ENCODE assay signal across 8 cellular contexts in genomic region chr6:32984639-32985389, GRCh38. TPM values are rescaled to one million over a fixed set of nuclear protein-coding genes. Genes with fewer than 3 reads are reported as not detected.
DNase-seq lines count a peak whose midpoint lies in the region; ATAC-seq, FAIRE-seq and TF ChIP-seq lines count a peak whose summit lies in the region.

No MANE protein-coding gene starts in this region.

- no peak overlapping the region for H3K4me3 ChIP-seq in IMR-90 (ENCODE audit: insufficient read depth, low read depth, low read length)
- no peak overlapping the region for H3K4me3 ChIP-seq in H1 (ENCODE audit: extremely low read depth in 1 of 4, insufficient read depth in 2 of 4, low read depth in 3 of 4, low read length in 4 of 4)

- CTCF ChIA-PET in IMR-90 (lab: Yijun Ruan, JAX) = interaction anchor here (0.6 to 3.4 kb wide), 28 partner anchors 9 to 164 kb away, joined by 3 to 29 read pairs (median 4); partner anchors contain the start of gene HLA-DMA
- CTCF ChIA-PET in H1 (lab: Charles Lee; ENCODE audit: partially characterized antibody) = interaction anchor here (0.5 to 6.6 kb wide), 52 partner anchors 9 to 1863 kb away, joined by 3 to 110 read pairs (median 4); partner anchors contain the start of genes BRD2, HLA-DMA and HLA-DPA1

- peaks cover 0 to 3% of the 10 kb centered on the region in 2 experiments; a peak in 1 of 4 replicates for H3K79me2 ChIP-seq in H1 (ENCODE audit: control insufficient read depth in 1 of 2, insufficient read depth in 2 of 2, low read length in 2 of 2)

- H4K20me1 ChIP-seq in IMR-90 (ENCODE audit: insufficient read depth, low read length) = peaks cover 48% of the 10 kb centered on the region
- H4K20me1 ChIP-seq in H1 (replicated peaks in 1 of 2; ENCODE audit: control insufficient read depth in 1 of 2, insufficient read depth in 2 of 2, low read length in 2 of 2) = peaks cover 5 to 13% of the 10 kb centered on the region in 2 experiments

- no peak for TF ChIP-seq EP300 in H1 (IDR thresholded peaks at IDR 0.05; ENCODE audit: borderline replicate concordance in 1 of 2, low read depth in 2 of 2, low read length in 2 of 2)

- H3K18ac ChIP-seq in IMR-90 (ENCODE audit: low read depth, low read length) (no peak overlapping the region), H1 (ENCODE audit: extremely low read depth, low read length) (no peak overlapping the region)

- H3K9me1 ChIP-seq in IMR-90 (ENCODE audit: insufficient read depth, low read length) = peaks cover 5% of the 10 kb centered on the region; the same call in 1 of the 2 replicates

- H3K4me1 ChIP-seq in IMR-90 (ENCODE audit: control insufficient read depth, insufficient read depth, low read length) (no peaks in the 10 kb centered on the region), H1 (replicated peaks in 1 of 4; ENCODE audit: control insufficient read depth in 3 of 4, insufficient read depth in 4 of 4, low read length in 3 of 4) (peaks cover 0 to 6% (median 2%) of the 10 kb centered on the region in 4 experiments; a peak in 4 of 7 replicates)

- DNase-seq in IMR-90 = peak; percentile 79
- peak; percentile 86 for DNase-seq in NOMO-1 treated with DMSO at 0.1 percent for 48 hours (lab: John Stamatoyannopoulos, UW; ENCODE audit: unreplicated experiment)
- peak; percentile 95 for DNase-seq in activated CD8-positive, alpha-beta memory T cell treated with anti-CD3 and anti-CD28 coated beads for 24 hours
- DNase-seq in H1 (ENCODE audit: low read depth in 1 of 2, low spot score in 2 of 2) = peak; percentile 60 to 92
- DNase-seq in middle frontal gyrus (ENCODE audit: extremely low spot score, low spot score) = peak; percentile 67
- peak; percentile 96 for DNase-seq in stimulated activated CD8-positive, alpha-beta memory T cell treated with anti-CD3 and anti-CD28 coated beads, Interleukin-4, amount 100 ng/mL, for 48 hours

- intact Hi-C loops in IMR-90 (cut with micrococcal nuclease) = loop anchor here (1.0 kb wide), 3 partner anchors 32 to 100 kb away; partner anchors contain the start of gene HLA-DMA

- H2BK12ac ChIP-seq in H1 (ENCODE audit: low read depth, low read length) = no peak overlapping the region

- H2BK120ac ChIP-seq in IMR-90 (ENCODE audit: low read depth, low read length) (no peak overlapping the region), H1 (replicated peaks; ENCODE audit: low read depth, low read length) (no peak overlapping the region)

- BruUV-seq in IMR-90 (replicated peaks; lab: Mats Ljungman, UMichigan) = no TSS peak

- 50% methylated on average over 2 of the region's 9 CpGs; no CpG with 5 or more reads in 1 of the 2 experiments for WGBS in IMR-90 (ENCODE audit: extremely low coverage in 2 of 2, insufficient read length in 1 of 2), 2 experiments
- 18% methylated on average over 9 of the region's 9 CpGs; no CpG with 5 or more reads in 1 of the 2 experiments for WGBS in H1 (ENCODE audit: extremely low coverage in 1 of 2, insufficient coverage in 1 of 2, insufficient read length in 1 of 2, insufficient replicate concordance in 2 of 2, low coverage in 1 of 2, low lambda C conversion rate in 2 of 2, missing lambda C conversion rate in 1 of 2), 2 experiments

- peaks cover 11% of the 10 kb centered on the region for H3K27me3 ChIP-seq in IMR-90 (ENCODE audit: control insufficient read depth, insufficient read depth, low read length)
- H3K27me3 ChIP-seq in H1 (replicated peaks in 1 of 4; ENCODE audit: control insufficient read depth in 3 of 4, extremely low read depth in 1 of 4, insufficient read depth in 3 of 4, low read length in 3 of 4) = no peaks in the 10 kb centered on the region

- ATAC-seq in IMR-90 (ENCODE audit: low read depth) (peak; percentile 75), HG03159 (IDR thresholded peaks at IDR 0.05; ENCODE audit: unreplicated experiment) (no peak)

- in situ Hi-C loops in IMR-90 (cut with MboI; ENCODE audit: low sequenced_read_pairs) = no loop called here

- H4K91ac ChIP-seq in IMR-90 (ENCODE audit: insufficient read depth, low read depth, low read length) (no peak overlapping the region), H1 (replicated peaks; ENCODE audit: insufficient read length, low read length) (no peak overlapping the region)

- peak overlapping the region; percentile 37 for H2AK9ac ChIP-seq in IMR-90 (replicated peaks; ENCODE audit: low read depth, low read length, poor library complexity)

- peaks cover 8 to 16% of the 10 kb centered on the region in 2 experiments for H3K79me1 ChIP-seq in IMR-90 (ENCODE audit: low read depth in 1 of 2, low read length in 2 of 2)
- no peaks in the 10 kb centered on the region for H3K79me1 ChIP-seq in H1 (ENCODE audit: low read depth, low read length)

- H2AFZ ChIP-seq in IMR-90 (replicated peaks; ENCODE audit: low read length, poor library complexity) (no peak overlapping the region), H1 (ENCODE audit: low read length) (no peak overlapping the region)

- H2BK20ac ChIP-seq in IMR-90 (ENCODE audit: low read depth, low read length) (no peak overlapping the region), H1 (ENCODE audit: low read length) (no peak overlapping the region)

- no peak overlapping the region for H3K27ac ChIP-seq in IMR-90 (ENCODE audit: insufficient read depth, low read length)
- no peak overlapping the region for H3K27ac ChIP-seq in H1 (ENCODE audit: low read depth, low read length)

- dilution Hi-C loops in IMR-90 (cut with HindIII; ENCODE audit: low sequenced_read_pairs, unreplicated experiment) = no loop called here

- H3K9ac ChIP-seq in IMR-90 (ENCODE audit: low read depth, low read length) (no peak overlapping the region), H1 (replicated peaks in 1 of 4; ENCODE audit: extremely low read depth in 1 of 4, low read depth in 3 of 4, low read length in 3 of 4) (no peak overlapping the region)

- H3K23ac ChIP-seq in IMR-90 (ENCODE audit: low read depth, low read length) (0 out of 2 replicates have a peak overlapping the region, but pooled peaks have one; percentile 4), H1 (ENCODE audit: insufficient read length) (no peak overlapping the region)

- POLR2A ChIA-PET in IMR-90 (lab: Charles Lee; ENCODE audit: unreplicated experiment) = interaction anchor here (0.6 to 2.8 kb wide), 6 partner anchors 10 to 100 kb away, joined by 3 to 27 read pairs (median 4); no protein-coding TSS in a partner anchor
- POLR2A ChIA-PET in H1 (lab: Charles Lee; ENCODE audit: partially characterized antibody) = interaction anchor here (0.8 to 28.8 kb wide), 12 partner anchors 15 to 1207 kb away, joined by 3 to 1158 read pairs (median 4); partner anchors contain the start of genes B3GALT4, BRD2, HLA-DMA and VWA7

- no peak overlapping the region for H2BK15ac ChIP-seq in IMR-90 (ENCODE audit: low read depth, low read length)
- no peak overlapping the region for H2BK15ac ChIP-seq in H1 (ENCODE audit: low read length)

- H4K8ac ChIP-seq in IMR-90 (ENCODE audit: low read depth in 2 of 2, low read length in 2 of 2) = no peak overlapping the region
- H4K8ac ChIP-seq in H1 (ENCODE audit: extremely low read depth, insufficient read depth, low read length) = no peak overlapping the region

- TF ChIP-seq CTCF in GM12873 (IDR thresholded peaks at IDR 0.05; ENCODE audit: insufficient read depth, low read depth, low read length, missing control alignments) = peak; percentile 94
- TF ChIP-seq CTCF in IMR-90 (conservative IDR thresholded peaks at IDR 0.05; ENCODE audit: low read depth, low read length) = peak; percentile 93
- peak; percentile 83 to 94 (median 90) for TF ChIP-seq CTCF in H1 (IDR thresholded peaks at IDR 0.05; ENCODE audit: control extremely low read depth in 1 of 3, insufficient read depth in 1 of 3, low read depth in 1 of 3, low read length in 3 of 3)

- H3K23me2 ChIP-seq in H1 (ENCODE audit: low read depth, low read length) = no peaks in the 10 kb centered on the region

- no peak overlapping the region for H3K4ac ChIP-seq in IMR-90 (ENCODE audit: low read depth, low read length)
- no peak overlapping the region for H3K4ac ChIP-seq in H1 (replicated peaks; ENCODE audit: insufficient read length, low read depth, low read length)

- H3K4me2 ChIP-seq in IMR-90 (ENCODE audit: low read depth, low read length) (no peak overlapping the region), H1 (ENCODE audit: insufficient read depth in 1 of 2, low read depth in 2 of 2, low read length in 2 of 2) (no peak overlapping the region)

- H2BK5ac ChIP-seq in IMR-90 (ENCODE audit: low read depth, low read length, poor library complexity, severe bottlenecking) (no peak overlapping the region), H1 (ENCODE audit: low read depth, low read length) (no peak overlapping the region)

- H3K56ac ChIP-seq in IMR-90 (ENCODE audit: extremely low read depth, insufficient read depth, low read length) (no peak overlapping the region), H1 (replicated peaks; ENCODE audit: insufficient read length, low read depth, low read length) (no peak overlapping the region)

- H4K5ac ChIP-seq in IMR-90 (ENCODE audit: low read depth, low read length) = no peak overlapping the region
- H4K5ac ChIP-seq in H1 (ENCODE audit: insufficient read length, low read depth, low read length) = no peak overlapping the region

- H2AK5ac ChIP-seq in IMR-90 (ENCODE audit: low read depth, low read length) (no peak overlapping the region), H1 (ENCODE audit: low read depth, low read length) (no peak overlapping the region)

- no peaks in the 10 kb centered on the region for H3K9me3 ChIP-seq in IMR-90 (ENCODE audit: control insufficient read depth, insufficient read depth, low read length)
- H3K9me3 ChIP-seq in H1 (ENCODE audit: insufficient read depth in 2 of 2, low read depth in 1 of 2, low read length in 1 of 2) = no peaks in the 10 kb centered on the region

- no peak for TF ChIP-seq POLR2A in IMR-90 (IDR thresholded peaks at IDR 0.05; ENCODE audit: low read depth, low read length)
- no peak; a peak in 1 of 3 replicates for TF ChIP-seq POLR2A in H1 (IDR thresholded peaks at IDR 0.05; ENCODE audit: control extremely low read depth in 1 of 2, low read depth in 2 of 2, low read length in 2 of 2)

- H3K36me3 ChIP-seq in IMR-90 (ENCODE audit: control insufficient read depth, insufficient read depth, low read length) (peaks cover 19% of the 10 kb centered on the region), H1 (ENCODE audit: control insufficient read depth in 2 of 4, insufficient read depth in 4 of 4, low read length in 3 of 4) (peaks cover 10 to 24% (median 17%) of the 10 kb centered on the region in 4 experiments)

- TF ChIP-seq RAD21 in IMR-90 (IDR thresholded peaks at IDR 0.05; ENCODE audit: low read length) (peak; percentile 97), H1 (IDR thresholded peaks at IDR 0.05 in 1 of 2, conservative IDR thresholded peaks at IDR 0.05 in 1 of 2; ENCODE audit: low read depth in 2 of 2, low read length in 2 of 2) (peak; percentile 90 to 94)

- FAIRE-seq in H1 (lab: Jason Lieb, UNC) = peak; percentile 92

- no peak overlapping the region for H3K14ac ChIP-seq in IMR-90 (replicated peaks; ENCODE audit: low read depth, low read length)
- H3K14ac ChIP-seq in H1 (ENCODE audit: insufficient read length) = no peak overlapping the region

RNA-seq across cellular contexts. Expression of gene BRD2, which starts 16.4 kb away (rescaled TPM):
- 75.8 and 99.5 TPM in 2 replicates for total RNA-seq in IMR-90 (2012; rRNA removed)
- polyA plus RNA-seq in IMR-90 (2012; rRNA removed) = 140 and 144 TPM in 2 replicates
- 50.6 and 64.6 TPM in 2 replicates for polyA plus RNA-seq in IMR-90 (2012; cell fraction: cytosol; rRNA removed)
- 171 and 486 TPM in 2 replicates for polyA plus RNA-seq in IMR-90 (2012; cell fraction: nucleus; rRNA removed; ENCODE audit: low replicate concordance)
- total RNA-seq in H1 (2021; fragmentation: NEBNext Ultra II Directional; extraction: Animal tissue kit (Norgen Biotek cat#: 25700)) = 179 and 185 TPM in 2 replicates
- polyA plus RNA-seq in H1 (2011; rRNA removed) = 101 and 132 TPM in 2 replicates
- polyA plus RNA-seq in H1 (2011; cell fraction: cytosol; rRNA removed) = 118 TPM
- 277 TPM for polyA plus RNA-seq in H1 (2011; cell fraction: nucleus; rRNA removed)
- polyA plus RNA-seq in H1 (2012, experiment 1 of 2) = 160 to 229 TPM (median 169 TPM) in 4 replicates
- polyA plus RNA-seq in H1 (2012, experiment 2 of 2) = 108 TPM
- 146 TPM for polyA plus RNA-seq in H1 (2013, experiment 1 of 2)
- polyA plus RNA-seq in H1 (2013, experiment 2 of 2) = 135 TPM
- 120 and 132 TPM in 2 replicates for polyA minus RNA-seq in H1 (2011; rRNA and poly(A)+ RNA removed)
- 85.9 TPM for polyA minus RNA-seq in H1 (2011; cell fraction: cytosol; rRNA and poly(A)+ RNA removed)
- polyA minus RNA-seq in H1 (2011; cell fraction: nucleus; rRNA and poly(A)+ RNA removed) = 174 TPM

RNA-seq across cellular contexts. Expression of gene HLA-DOA, which starts 24.6 kb away (rescaled TPM):
- total RNA-seq in IMR-90 (2012; rRNA removed) = not detected in 2 replicates
- not detected in 2 replicates for polyA plus RNA-seq in IMR-90 (2012; rRNA removed)
- polyA plus RNA-seq in IMR-90 (2012; cell fraction: cytosol; rRNA removed) = not detected in 2 replicates
- polyA plus RNA-seq in IMR-90 (2012; cell fraction: nucleus; rRNA removed; ENCODE audit: low replicate concordance) = not detected in 2 replicates
- total RNA-seq in H1 (2021; fragmentation: NEBNext Ultra II Directional; extraction: Animal tissue kit (Norgen Biotek cat#: 25700)) = 23.7 TPM in 2 replicates
- polyA plus RNA-seq in H1 (2011; rRNA removed) = 89.0 and 120 TPM in 2 replicates
- 55.7 TPM for polyA plus RNA-seq in H1 (2011; cell fraction: cytosol; rRNA removed)
- 127 TPM for polyA plus RNA-seq in H1 (2011; cell fraction: nucleus; rRNA removed)
- 30.8 to 37.5 TPM (median 34.1 TPM) in 4 replicates for polyA plus RNA-seq in H1 (2012, experiment 1 of 2)
- 56.4 TPM for polyA plus RNA-seq in H1 (2012, experiment 2 of 2)
- 32.5 TPM for polyA plus RNA-seq in H1 (2013, experiment 1 of 2)
- polyA plus RNA-seq in H1 (2013, experiment 2 of 2) = 36.8 TPM
- 73.5 and 94.6 TPM in 2 replicates for polyA minus RNA-seq in H1 (2011; rRNA and poly(A)+ RNA removed)
- polyA minus RNA-seq in H1 (2011; cell fraction: cytosol; rRNA and poly(A)+ RNA removed) = 28.8 TPM
- 40.2 TPM for polyA minus RNA-seq in H1 (2011; cell fraction: nucleus; rRNA and poly(A)+ RNA removed)

RNA-seq across cellular contexts. Expression of gene HLA-DMA, which starts 31.9 kb away (rescaled TPM):
- 1.7 and 2.3 TPM in 2 replicates for total RNA-seq in IMR-90 (2012; rRNA removed)
- polyA plus RNA-seq in IMR-90 (2012; rRNA removed) (8.3 and 8.4 TPM in 2 replicates), H1 (2011; rRNA removed) (18.0 and 23.1 TPM in 2 replicates)
- polyA plus RNA-seq in IMR-90 (2012; cell fraction: cytosol; rRNA removed) = 9.0 and 11.0 TPM in 2 replicates
- polyA plus RNA-seq in IMR-90 (2012; cell fraction: nucleus; rRNA removed; ENCODE audit: low replicate concordance) = 11.8 and 23.1 TPM in 2 replicates
- 13.3 and 15.1 TPM in 2 replicates for total RNA-seq in H1 (2021; fragmentation: NEBNext Ultra II Directional; extraction: Animal tissue kit (Norgen Biotek cat#: 25700))
- polyA plus RNA-seq in H1 (2011; cell fraction: cytosol; rRNA removed) = 16.6 TPM
- polyA plus RNA-seq in H1 (2011; cell fraction: nucleus; rRNA removed) = 27.7 TPM
- 11.8 to 16.5 TPM (median 15.3 TPM) in 4 replicates for polyA plus RNA-seq in H1 (2012, experiment 1 of 2)
- polyA plus RNA-seq in H1 (2012, experiment 2 of 2) = 18.7 TPM
- 14.8 TPM for polyA plus RNA-seq in H1 (2013, experiment 1 of 2)
- 15.8 TPM for polyA plus RNA-seq in H1 (2013, experiment 2 of 2)
- 8.9 and 9.5 TPM in 2 replicates for polyA minus RNA-seq in H1 (2011; rRNA and poly(A)+ RNA removed)
- polyA minus RNA-seq in H1 (2011; cell fraction: cytosol; rRNA and poly(A)+ RNA removed) = 5.5 TPM
- 8.5 TPM for polyA minus RNA-seq in H1 (2011; cell fraction: nucleus; rRNA and poly(A)+ RNA removed)

RNA-seq across cellular contexts. Expression of gene HLA-DMB, which starts 44.0 kb away (rescaled TPM):
- total RNA-seq in IMR-90 (2012; rRNA removed) = 0.18 and 0.28 TPM in 2 replicates
- 0.19 and 0.20 TPM in 2 replicates for polyA plus RNA-seq in IMR-90 (2012; rRNA removed)
- 0.10 and 0.18 TPM in 2 replicates for polyA plus RNA-seq in IMR-90 (2012; cell fraction: cytosol; rRNA removed)
- polyA plus RNA-seq in IMR-90 (2012; cell fraction: nucleus; rRNA removed; ENCODE audit: low replicate concordance) = 0.14 and 0.15 TPM in 2 replicates
- 1.3 and 2.7 TPM in 2 replicates for total RNA-seq in H1 (2021; fragmentation: NEBNext Ultra II Directional; extraction: Animal tissue kit (Norgen Biotek cat#: 25700))
- 3.2 and 4.7 TPM in 2 replicates for polyA plus RNA-seq in H1 (2011; rRNA removed)
- polyA plus RNA-seq in H1 (2011; cell fraction: cytosol; rRNA removed) = 3.1 TPM
- polyA plus RNA-seq in H1 (2011; cell fraction: nucleus; rRNA removed) = 2.7 TPM
- polyA plus RNA-seq in H1 (2012, experiment 1 of 2) = 1.6 to 2.7 TPM (median 2.2 TPM) in 4 replicates
- polyA plus RNA-seq in H1 (2012, experiment 2 of 2) = 3.1 TPM
- polyA plus RNA-seq in H1 (2013, experiment 1 of 2) = 4.2 TPM
- polyA plus RNA-seq in H1 (2013, experiment 2 of 2) = 4.2 TPM
- 2.2 and 2.5 TPM in 2 replicates for polyA minus RNA-seq in H1 (2011; rRNA and poly(A)+ RNA removed)
- polyA minus RNA-seq in H1 (2011; cell fraction: cytosol; rRNA and poly(A)+ RNA removed) = 2.0 TPM
- polyA minus RNA-seq in H1 (2011; cell fraction: nucleus; rRNA and poly(A)+ RNA removed) = 1.7 TPM

Comparison
In these comparisons a context has a peak if more than half of its experiments do, and no peak if none do; other contexts are left out.
1. RNA of gene HLA-DOA, which starts 24.6 kb away (total RNA-seq): 23.7 TPM in H1; not detected in IMR-90; every median in the first group is over 10 times any median in the second.
2. Peak in every context shown above with its lines, with median percentiles within 50 percentile points of each other: CTCF ChIP-seq and DNase-seq.